ENCODE assay signal across 1 cellular context in genomic region chr4:106369456-106370060, GRCh38.
TF ChIP-seq lines count a peak whose summit lies in the region.

No MANE protein-coding gene starts in this region.

TF ChIP-seq in GM23338, 12 proteins besides CTCF, POLR2A, EP300 and RAD21 (continued from another document):
- TF ChIP-seq, protein P1, sequence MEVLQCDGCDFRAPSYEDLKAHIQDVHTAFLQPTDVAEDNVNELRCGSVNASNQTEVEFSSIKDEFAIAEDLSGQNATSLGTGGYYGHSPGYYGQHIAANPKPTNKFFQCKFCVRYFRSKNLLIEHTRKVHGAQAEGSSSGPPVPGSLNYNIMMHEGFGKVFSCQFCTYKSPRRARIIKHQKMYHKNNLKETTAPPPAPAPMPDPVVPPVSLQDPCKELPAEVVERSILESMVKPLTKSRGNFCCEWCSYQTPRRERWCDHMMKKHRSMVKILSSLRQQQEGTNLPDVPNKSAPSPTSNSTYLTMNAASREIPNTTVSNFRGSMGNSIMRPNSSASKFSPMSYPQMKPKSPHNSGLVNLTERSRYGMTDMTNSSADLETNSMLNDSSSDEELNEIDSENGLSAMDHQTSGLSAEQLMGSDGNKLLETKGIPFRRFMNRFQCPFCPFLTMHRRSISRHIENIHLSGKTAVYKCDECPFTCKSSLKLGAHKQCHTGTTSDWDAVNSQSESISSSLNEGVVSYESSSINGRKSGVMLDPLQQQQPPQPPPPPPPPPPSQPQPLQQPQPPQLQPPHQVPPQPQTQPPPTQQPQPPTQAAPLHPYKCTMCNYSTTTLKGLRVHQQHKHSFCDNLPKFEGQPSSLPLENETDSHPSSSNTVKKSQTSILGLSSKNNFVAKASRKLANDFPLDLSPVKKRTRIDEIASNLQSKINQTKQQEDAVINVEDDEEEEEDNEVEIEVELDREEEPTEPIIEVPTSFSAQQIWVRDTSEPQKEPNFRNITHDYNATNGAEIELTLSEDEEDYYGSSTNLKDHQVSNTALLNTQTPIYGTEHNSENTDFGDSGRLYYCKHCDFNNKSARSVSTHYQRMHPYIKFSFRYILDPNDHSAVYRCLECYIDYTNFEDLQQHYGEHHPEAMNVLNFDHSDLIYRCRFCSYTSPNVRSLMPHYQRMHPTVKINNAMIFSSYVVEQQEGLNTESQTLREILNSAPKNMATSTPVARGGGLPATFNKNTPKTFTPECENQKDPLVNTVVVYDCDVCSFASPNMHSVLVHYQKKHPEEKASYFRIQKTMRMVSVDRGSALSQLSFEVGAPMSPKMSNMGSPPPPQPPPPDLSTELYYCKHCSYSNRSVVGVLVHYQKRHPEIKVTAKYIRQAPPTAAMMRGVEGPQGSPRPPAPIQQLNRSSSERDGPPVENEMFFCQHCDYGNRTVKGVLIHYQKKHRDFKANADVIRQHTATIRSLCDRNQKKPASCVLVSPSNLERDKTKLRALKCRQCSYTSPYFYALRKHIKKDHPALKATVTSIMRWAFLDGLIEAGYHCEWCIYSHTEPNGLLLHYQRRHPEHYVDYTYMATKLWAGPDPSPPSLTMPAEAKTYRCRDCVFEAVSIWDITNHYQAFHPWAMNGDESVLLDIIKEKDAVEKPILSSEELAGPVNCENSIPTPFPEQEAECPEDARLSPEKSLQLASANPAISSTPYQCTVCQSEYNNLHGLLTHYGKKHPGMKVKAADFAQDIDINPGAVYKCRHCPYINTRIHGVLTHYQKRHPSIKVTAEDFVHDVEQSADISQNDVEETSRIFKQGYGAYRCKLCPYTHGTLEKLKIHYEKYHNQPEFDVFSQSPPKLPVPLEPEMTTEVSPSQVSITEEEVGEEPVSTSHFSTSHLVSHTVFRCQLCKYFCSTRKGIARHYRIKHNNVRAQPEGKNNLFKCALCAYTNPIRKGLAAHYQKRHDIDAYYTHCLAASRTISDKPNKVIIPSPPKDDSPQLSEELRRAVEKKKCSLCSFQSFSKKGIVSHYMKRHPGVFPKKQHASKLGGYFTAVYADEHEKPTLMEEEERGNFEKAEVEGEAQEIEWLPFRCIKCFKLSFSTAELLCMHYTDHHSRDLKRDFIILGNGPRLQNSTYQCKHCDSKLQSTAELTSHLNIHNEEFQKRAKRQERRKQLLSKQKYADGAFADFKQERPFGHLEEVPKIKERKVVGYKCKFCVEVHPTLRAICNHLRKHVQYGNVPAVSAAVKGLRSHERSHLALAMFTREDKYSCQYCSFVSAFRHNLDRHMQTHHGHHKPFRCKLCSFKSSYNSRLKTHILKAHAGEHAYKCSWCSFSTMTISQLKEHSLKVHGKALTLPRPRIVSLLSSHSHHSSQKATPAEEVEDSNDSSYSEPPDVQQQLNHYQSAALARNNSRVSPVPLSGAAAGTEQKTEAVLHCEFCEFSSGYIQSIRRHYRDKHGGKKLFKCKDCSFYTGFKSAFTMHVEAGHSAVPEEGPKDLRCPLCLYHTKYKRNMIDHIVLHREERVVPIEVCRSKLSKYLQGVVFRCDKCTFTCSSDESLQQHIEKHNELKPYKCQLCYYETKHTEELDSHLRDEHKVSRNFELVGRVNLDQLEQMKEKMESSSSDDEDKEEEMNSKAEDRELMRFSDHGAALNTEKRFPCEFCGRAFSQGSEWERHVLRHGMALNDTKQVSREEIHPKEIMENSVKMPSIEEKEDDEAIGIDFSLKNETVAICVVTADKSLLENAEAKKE (CRISPR knock-in tag; IDR thresholded peaks at IDR 0.05), result no peak
- TF ChIP-seq ZNF331 (CRISPR knock-in tag; IDR thresholded peaks at IDR 0.05; ENCODE audit: low read depth) (no peak), ETS1 (IDR thresholded peaks at IDR 0.05) (no peak), NANOG (IDR thresholded peaks at IDR 0.05; ENCODE audit: borderline replicate concordance) (no peak)
TF ChIP-seq in GM23338: peak in this region for 0.
